In the genomic region with DNA sequence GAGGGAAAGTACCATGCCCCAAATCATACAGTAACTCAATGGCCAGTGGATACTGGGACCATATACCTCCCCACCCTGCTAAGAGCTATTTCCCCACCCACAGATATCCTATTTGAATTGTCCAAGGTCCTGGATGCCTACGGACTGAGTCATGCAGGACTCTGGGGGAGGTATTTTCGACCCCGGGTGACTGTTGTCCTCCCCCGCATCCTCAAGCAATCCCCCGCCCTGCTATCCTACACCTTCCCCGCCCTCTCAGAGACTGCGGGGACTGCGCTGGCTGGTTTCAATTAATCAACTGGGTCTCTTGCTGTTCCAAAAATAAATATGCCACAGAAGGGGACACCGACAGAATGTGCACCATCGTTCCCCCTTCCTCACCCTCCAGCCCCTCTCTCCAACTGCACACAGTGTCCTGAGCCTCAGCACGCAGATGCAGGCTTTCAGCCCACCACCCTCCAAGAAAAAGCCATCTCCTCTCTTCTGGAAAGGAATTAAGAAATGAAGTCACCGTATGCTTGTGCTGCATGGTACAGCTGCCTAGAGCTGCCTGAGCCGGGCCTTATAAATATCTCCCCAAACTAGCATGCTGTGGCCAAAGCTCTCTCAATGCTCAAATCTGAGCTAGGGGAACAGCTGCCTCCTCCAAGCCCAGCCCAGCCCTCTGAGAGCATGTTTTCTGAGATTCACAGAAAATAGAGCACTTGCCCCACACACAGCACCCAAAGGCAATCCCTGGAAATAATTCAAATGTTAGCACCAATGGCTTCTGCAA, we compare ENCODE assay signal across 9 cellular contexts. TPM values are rescaled to one million over a fixed set of nuclear protein-coding genes. Genes with fewer than 3 reads are reported as not detected.
DNase-seq lines count a peak whose midpoint lies in the region; ATAC-seq, FAIRE-seq and TF ChIP-seq lines count a peak whose summit lies in the region.
"Had no signal": no experiment of that assay in that cellular context is flagged by ENCODE, and none has a peak within 500 bp of the region (broad histone marks: within the 10 kb centered on the region; RNA-seq: fewer than 3 reads in every experiment).

No MANE protein-coding gene starts in this region.

- no peak for TF ChIP-seq POLR2A in sigmoid colon (IDR thresholded peaks at IDR 0.05)

- H4K20me1 ChIP-seq in keratinocyte (ENCODE audit: control insufficient read depth, extremely low read depth, insufficient read depth, low read length): no peaks in the 10 kb centered on the region

- no peak overlapping the region for H3K4me3 Mint-ChIP-seq in MCF 10A (ENCODE audit: unreplicated experiment)

- peak overlapping the region; percentile 36 for H3K27ac Mint-ChIP-seq in MCF 10A (ENCODE audit: low read depth, unreplicated experiment)

- no peak overlapping the region for H2AFZ ChIP-seq in keratinocyte (ENCODE audit: control insufficient read depth, low read length)

- ATAC-seq in GM18511 (IDR thresholded peaks at IDR 0.05; ENCODE audit: unreplicated experiment): no peak

- H3K4me2 ChIP-seq in keratinocyte (ENCODE audit: control insufficient read depth, extremely low read depth, insufficient read depth, low read depth, low read length): peak overlapping the region; percentile 58

- DNase-seq in HTR-8/SVneo (ENCODE audit: insufficient read length, low spot score) (peak; percentile 92), MCF 10A (ENCODE audit: unreplicated experiment) (peak; percentile 77), keratinocyte (ENCODE audit: low read depth, low spot score) (no peak), hippocampal formation (lab: John Stamatoyannopoulos, UW) (no peak), sigmoid colon (no peak)
- DNase-seq in stimulated activated CD4-positive, alpha-beta T cell treated with anti-CD3 and anti-CD28 coated beads, Interleukin-2, amount 100 ng/mL, for 24 hours: no peak
- DNase-seq: activated CD4-positive, alpha-beta T cell treated with anti-CD3 and anti-CD28 coated beads, Interleukin-2, amount 50 U/mL, for 1 hour had no signal

- no peaks in the 10 kb centered on the region for H3K79me2 ChIP-seq in keratinocyte (ENCODE audit: control insufficient read depth, insufficient read depth, low read length)

- 17 to 31% methylated on average over 13 of the region's 13 CpGs for WGBS in sigmoid colon, 2 donors

- H3K4me1 Mint-ChIP-seq in MCF 10A (ENCODE audit: insufficient read depth, unreplicated experiment): peaks cover 51% of the 10 kb centered on the region

- intact Hi-C loops in MCF 10A (cut with micrococcal nuclease): loop anchor here (10.0 kb wide), 1 partner anchor 297 kb away; no protein-coding TSS in a partner anchor
- intact Hi-C loops in sigmoid colon (cut with DNase I): no loop called here

- no peaks in the 10 kb centered on the region for H3K9me3 Mint-ChIP-seq in MCF 10A (ENCODE audit: unreplicated experiment)

- H3K9ac ChIP-seq in keratinocyte (ENCODE audit: control insufficient read depth, extremely low read depth, insufficient read depth, low read length): no peak overlapping the region

- H3K36me3 ChIP-seq in keratinocyte (ENCODE audit: control insufficient read depth in 2 of 2, extremely low read depth in 1 of 2, insufficient read depth in 2 of 2, low read length in 2 of 2) (no peaks in the 10 kb centered on the region), sigmoid colon (no peaks in the 10 kb centered on the region)

- TF ChIP-seq CTCF in MCF 10A (IDR thresholded peaks at IDR 0.05; ENCODE audit: unreplicated experiment): no peak
- TF ChIP-seq CTCF in keratinocyte (optimal IDR thresholded peaks at IDR 0.05 in 1 of 3, IDR thresholded peaks at IDR 0.05 in 1 of 3, conservative IDR thresholded peaks at IDR 0.05 in 1 of 3; ENCODE audit: extremely low read depth in 1 of 3, insufficient read depth in 2 of 3, low read length in 3 of 3): no peak
- TF ChIP-seq CTCF in sigmoid colon (IDR thresholded peaks at IDR 0.05): no peak

- H3K4me3 ChIP-seq in keratinocyte (ENCODE audit: control insufficient read depth in 2 of 3, extremely low read depth in 1 of 3, insufficient read depth in 2 of 3, low read depth in 1 of 3, low read length in 3 of 3) (peak overlapping the region in 1 of 3 experiments; percentile 16), sigmoid colon (no peak overlapping the region)

- POLR2A ChIA-PET in MCF 10A (lab: Yijun Ruan, JAX): interaction anchor here (2.7 kb wide), 1 partner anchor 29 kb away, joined by 10 read pairs; no protein-coding TSS in a partner anchor

- dilution Hi-C loops in keratinocyte (cut with MboI; ENCODE audit: extremely low pct_ligation_motif_present, low sequenced_read_pairs): no loop called here

- H3K4me1 ChIP-seq in keratinocyte (ENCODE audit: control insufficient read depth, extremely low read depth, insufficient read depth, low read length): peaks cover 38% of the 10 kb centered on the region
- H3K4me1 ChIP-seq in sigmoid colon: peaks cover 0 to 8% (median 2%) of the 10 kb centered on the region in 4 donors

- no TSS peak for BruUV-seq in MCF 10A (replicated peaks; lab: Mats Ljungman, UMichigan)

- H3K27me3 ChIP-seq in keratinocyte (ENCODE audit: control insufficient read depth, extremely low read depth, insufficient read depth, low read length) (no peaks in the 10 kb centered on the region), sigmoid colon (no peaks in the 10 kb centered on the region)

- FAIRE-seq in A204.1 (lab: Jason Lieb, UNC): peak; percentile 58
- FAIRE-seq in HTR-8/SVneo (lab: Jason Lieb, UNC): peak; percentile 77
- peak; percentile 44 for FAIRE-seq in keratinocyte (lab: Jason Lieb, UNC)

- TF ChIP-seq EP300 in sigmoid colon (IDR thresholded peaks at IDR 0.05): no peak

- CTCF ChIA-PET in MCF 10A (lab: Yijun Ruan, JAX): interaction anchor here (0.7 to 2.0 kb wide), 5 partner anchors 10 to 79 kb away, joined by 3 to 8 read pairs (median 4); partner anchors contain the start of gene OXTR

- H3K27ac ChIP-seq in keratinocyte (ENCODE audit: control insufficient read depth, insufficient read depth, low read length) (no peak overlapping the region), sigmoid colon (no peak overlapping the region)

- no peaks in the 10 kb centered on the region for H3K27me3 Mint-ChIP-seq in MCF 10A (ENCODE audit: insufficient read depth, unreplicated experiment)

- H3K9me1 ChIP-seq in keratinocyte (ENCODE audit: control insufficient read depth, extremely low read depth, insufficient read depth, low read length): no peaks in the 10 kb centered on the region

- H3K36me3 Mint-ChIP-seq in MCF 10A (ENCODE audit: insufficient read depth, unreplicated experiment): peaks cover 17% of the 10 kb centered on the region

- H3K9me3 ChIP-seq in keratinocyte (ENCODE audit: control insufficient read depth, low read depth, low read length): no peaks in the 10 kb centered on the region
- no peaks in the 10 kb centered on the region for H3K9me3 ChIP-seq in sigmoid colon

RNA-seq across cellular contexts. Expression of gene CAV3, which starts 8.2 kb away (rescaled TPM):
- total RNA-seq in MCF 10A (2022) (not detected in 2 replicates), sigmoid colon (not detected)
- polyA plus RNA-seq in keratinocyte (not detected in 3 replicates), sigmoid colon (under 1 TPM in 2 of 3 donors, not detected in 1; 0.06 to 0.60 TPM)
- not detected for polyA plus RNA-seq in keratinocyte (2011; ENCODE audit: low read depth)
- not detected in 2 replicates for polyA plus RNA-seq in keratinocyte (2011; cell fraction: cytosol; rRNA removed)
- not detected in 2 replicates for polyA plus RNA-seq in keratinocyte (2011; cell fraction: nucleus; rRNA removed)
- not detected in 2 replicates for polyA plus RNA-seq in keratinocyte (2012; ENCODE audit: low replicate concordance)
- polyA minus RNA-seq in keratinocyte: not detected in 3 replicates
- not detected for polyA minus RNA-seq in keratinocyte (2011; cell fraction: cytosol; rRNA and poly(A)+ RNA removed)
- polyA minus RNA-seq in keratinocyte (2011; cell fraction: nucleus; rRNA and poly(A)+ RNA removed): not detected in 2 replicates

RNA-seq across cellular contexts. Expression of gene OXTR, which starts 27.6 kb away (rescaled TPM):
- total RNA-seq in MCF 10A (2022) (0.63 and 1.2 TPM in 2 replicates), sigmoid colon (under 1 TPM; 0.16 to 0.55 (median 0.38) TPM)
- polyA plus RNA-seq in keratinocyte (0.08 to 0.19 TPM (median 0.16 TPM) in 3 replicates), sigmoid colon (under 1 TPM in 2 of 3 donors, not detected in 1; under 0.01 to 0.22 TPM)
- polyA plus RNA-seq in keratinocyte (2011; ENCODE audit: low read depth): 0.41 TPM
- 0.06 and 0.10 TPM in 2 replicates for polyA plus RNA-seq in keratinocyte (2011; cell fraction: cytosol; rRNA removed)
- 0.48 and 0.53 TPM in 2 replicates for polyA plus RNA-seq in keratinocyte (2011; cell fraction: nucleus; rRNA removed)
- polyA plus RNA-seq in keratinocyte (2012; ENCODE audit: low replicate concordance): 0.14 and 0.31 TPM in 2 replicates
- 0.03 to 0.19 TPM (median 0.07 TPM) in 3 replicates for polyA minus RNA-seq in keratinocyte
- not detected for polyA minus RNA-seq in keratinocyte (2011; cell fraction: cytosol; rRNA and poly(A)+ RNA removed)
- polyA minus RNA-seq in keratinocyte (2011; cell fraction: nucleus; rRNA and poly(A)+ RNA removed): 0.32 and 0.54 TPM in 2 replicates

Comparison
In these comparisons a context has a peak if more than half of its experiments do, and no peak if none do; other contexts are left out.
1. DNase-seq: peak in HTR-8/SVneo (single experiment) and MCF 10A (single experiment); none in keratinocyte (single experiment), stimulated activated CD4-positive, alpha-beta T cell treated with anti-CD3 and anti-CD28 coated beads, Interleukin-2, amount 100 ng/mL, for 24 hours (0 of 2), hippocampal formation (0 of 2) and sigmoid colon (single experiment).